In the genomic region with DNA sequence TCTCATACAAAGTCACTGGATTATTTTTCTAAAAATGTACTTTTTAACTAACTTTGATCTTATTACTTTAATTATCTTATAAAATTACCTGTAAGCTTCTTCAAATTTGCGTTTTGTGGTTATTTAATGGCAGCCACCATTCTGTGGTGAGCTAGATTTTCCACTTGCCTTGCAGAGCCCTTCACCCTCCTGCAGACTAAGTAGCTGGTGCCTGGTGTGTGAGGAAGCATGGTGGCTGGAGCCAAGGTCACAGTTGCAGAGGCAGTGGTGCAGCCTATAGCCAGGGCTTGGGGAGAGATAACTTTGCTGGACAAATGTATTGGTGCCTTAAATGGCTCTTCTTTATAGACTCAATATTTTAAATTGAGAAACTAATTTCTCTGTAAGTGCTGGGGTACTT, we compare ENCODE assay signal across 23 cellular contexts. TPM values are rescaled to one million over a fixed set of nuclear protein-coding genes. Genes with fewer than 3 reads are reported as not detected.
DNase-seq lines count a peak whose midpoint lies in the region; ATAC-seq and TF ChIP-seq lines count a peak whose summit lies in the region.
"Had no signal": no experiment of that assay in that cellular context is flagged by ENCODE, and none has a peak within 500 bp of the region (broad histone marks: within the 10 kb centered on the region; RNA-seq: fewer than 3 reads in every experiment).

No MANE protein-coding gene starts in this region.

- H3K4me2 ChIP-seq in Karpas-422 (ENCODE audit: low read depth, low read length, poor library complexity, severe bottlenecking) (no peak overlapping the region), OCI-LY7 (ENCODE audit: low read length) (no peak overlapping the region)
- H3K4me2 ChIP-seq: GM23338 had no signal

- H3K27me3 ChIP-seq in Karpas-422 (ENCODE audit: low read length), result no peaks in the 10 kb centered on the region

- H3K4me3 ChIP-seq in Karpas-422 (ENCODE audit: low read length) (no peak overlapping the region), OCI-LY7 (ENCODE audit: low read depth, low read length, poor library complexity, severe bottlenecking) (no peak overlapping the region)
- H3K4me3 ChIP-seq: GM23338 had no signal

- ATAC-seq in activated CD8-positive, alpha-beta T cell treated with anti-CD3 and anti-CD28 coated beads for 36 hours, result no peak
- ATAC-seq in activated CD8-positive, alpha-beta T cell treated with anti-CD3 and anti-CD28 coated beads, Interleukin-2, amount 10 ng/mL, durations not matched to agents 7 days and 5 days, result no peak
- ATAC-seq in HG02759 (IDR thresholded peaks at IDR 0.05; ENCODE audit: unreplicated experiment) (no peak), HG03039 (IDR thresholded peaks at IDR 0.05; ENCODE audit: unreplicated experiment) (no peak)
- ATAC-seq: GM23338, HCT116 had no signal

- no peak for TF ChIP-seq CTCF in activated CD8-positive, alpha-beta T cell treated with anti-CD3 and anti-CD28 coated beads for 36 hours (IDR thresholded peaks at IDR 0.05)
- no peak for TF ChIP-seq CTCF in OCI-LY7 (conservative IDR thresholded peaks at IDR 0.05; ENCODE audit: low read length)

- CTCF ChIA-PET in activated CD8-positive, alpha-beta T cell treated with anti-CD3 and anti-CD28 coated beads for 36 hours (lab: Charles Lee), result interaction anchor here (0.7 to 1.9 kb wide), 5 partner anchors 10 to 162 kb away, joined by 3 to 5 read pairs (median 4); no protein-coding TSS in a partner anchor
- CTCF ChIA-PET in activated CD8-positive, alpha-beta T cell treated with anti-CD3 and anti-CD28 coated beads, Interleukin-2, amount 10 ng/mL, durations not matched to agents 7 days and 5 days (lab: Charles Lee), result interaction anchor here (0.9 to 1.8 kb wide), 4 partner anchors 10 to 40 kb away, joined by 3 to 4 read pairs (median 4); no protein-coding TSS in a partner anchor
- CTCF ChIA-PET in OCI-LY7 (lab: Charles Lee; ENCODE audit: unreplicated experiment), result no interaction called here

- no TSS peak for BruUV-seq in OCI-LY7 (replicated peaks; lab: Mats Ljungman, UMichigan)

- 0 out of 2 replicates have a peak overlapping the region, but pooled peaks have one; percentile 54 for H2AFZ ChIP-seq in Karpas-422 (ENCODE audit: low read length)
- H2AFZ ChIP-seq in OCI-LY7 (ENCODE audit: low read length), result peak overlapping the region; percentile 30; the same call in 1 of the 2 replicates
- H2AFZ ChIP-seq: GM23338 had no signal

- peaks cover 14% of the 10 kb centered on the region for H3K9me3 Mint-ChIP-seq in activated CD8-positive, alpha-beta T cell treated with anti-CD3 and anti-CD28 coated beads for 36 hours
- peaks cover 18% of the 10 kb centered on the region for H3K9me3 Mint-ChIP-seq in activated CD8-positive, alpha-beta T cell treated with anti-CD3 and anti-CD28 coated beads, Interleukin-2, amount 10 ng/mL, durations not matched to agents 7 days and 5 days (ENCODE audit: insufficient read depth)

- peaks cover 12% of the 10 kb centered on the region for H3K4me1 Mint-ChIP-seq in activated CD8-positive, alpha-beta T cell treated with anti-CD3 and anti-CD28 coated beads for 36 hours (ENCODE audit: low read depth)
- peaks cover 5% of the 10 kb centered on the region for H3K4me1 Mint-ChIP-seq in activated CD8-positive, alpha-beta T cell treated with anti-CD3 and anti-CD28 coated beads, Interleukin-2, amount 10 ng/mL, durations not matched to agents 7 days and 5 days (ENCODE audit: low read depth)

- H3K4me3 Mint-ChIP-seq in activated CD8-positive, alpha-beta T cell treated with anti-CD3 and anti-CD28 coated beads for 36 hours, result no peak overlapping the region
- no peak overlapping the region for H3K4me3 Mint-ChIP-seq in activated CD8-positive, alpha-beta T cell treated with anti-CD3 and anti-CD28 coated beads, Interleukin-2, amount 10 ng/mL, durations not matched to agents 7 days and 5 days
- H3K4me3 Mint-ChIP-seq: GM23338, H9 had no signal

- DNase-seq in NOMO-1 treated with DMSO at 0.1 percent for 48 hours (lab: John Stamatoyannopoulos, UW; ENCODE audit: unreplicated experiment) (peak; percentile 14), NOMO-1 (lab: John Stamatoyannopoulos, UW; ENCODE audit: unreplicated experiment in 2 of 2) (no peak), Karpas-422 (peak; percentile 48), OCI-LY7 (ENCODE audit: low spot score) (no peak)
- DNase-seq in activated CD8-positive, alpha-beta T cell treated with anti-CD3 and anti-CD28 coated beads for 36 hours, result peak; percentile 38
- no peak for DNase-seq in activated CD8-positive, alpha-beta T cell treated with anti-CD3 and anti-CD28 coated beads, Interleukin-2, amount 10 ng/mL, durations not matched to agents 7 days and 5 days
- DNase-seq: C1 segment of cervical spinal cord; Calu3; CD4-positive, alpha-beta memory T cell; COR-L47; DMS53; DMS79 treated with DMSO at 0.1 percent for 48 hours; GF-D8; H9 had no signal

- H3K79me2 ChIP-seq in Karpas-422 (ENCODE audit: low read length), result no peaks in the 10 kb centered on the region
- no peaks in the 10 kb centered on the region for H3K79me2 ChIP-seq in OCI-LY7 (ENCODE audit: insufficient read depth, low read depth, low read length)

- POLR2A ChIA-PET in activated CD8-positive, alpha-beta T cell treated with anti-CD3 and anti-CD28 coated beads for 36 hours (lab: Charles Lee), result interaction anchor here (1.3 kb wide), 1 partner anchor 90 kb away, joined by 3 read pairs; no protein-coding TSS in a partner anchor
- POLR2A ChIA-PET in activated CD8-positive, alpha-beta T cell treated with anti-CD3 and anti-CD28 coated beads, Interleukin-2, amount 10 ng/mL, durations not matched to agents 7 days and 5 days (lab: Charles Lee), result no interaction called here
- POLR2A ChIA-PET in OCI-LY7 (lab: Charles Lee), result interaction anchor here (0.7 to 1.4 kb wide), 3 partner anchors 13 to 36 kb away, joined by 3 to 5 read pairs (median 4); no protein-coding TSS in a partner anchor

- H3K27ac Mint-ChIP-seq in activated CD8-positive, alpha-beta T cell treated with anti-CD3 and anti-CD28 coated beads for 36 hours, result no peak overlapping the region
- H3K27ac Mint-ChIP-seq in activated CD8-positive, alpha-beta T cell treated with anti-CD3 and anti-CD28 coated beads, Interleukin-2, amount 10 ng/mL, durations not matched to agents 7 days and 5 days, result no peak overlapping the region
- H3K27ac Mint-ChIP-seq: CD4-positive, alpha-beta memory T cell; GM23338; H9 had no signal

- H3K4me1 ChIP-seq in Karpas-422 (ENCODE audit: low read length), result peaks cover 4% of the 10 kb centered on the region
- peaks cover 21% of the 10 kb centered on the region for H3K4me1 ChIP-seq in OCI-LY7 (ENCODE audit: insufficient read depth, low read length, poor library complexity, severe bottlenecking)

- H4K20me1 ChIP-seq in Karpas-422 (ENCODE audit: insufficient read depth, low read depth, low read length) (no peaks in the 10 kb centered on the region), OCI-LY7 (ENCODE audit: insufficient read depth, low read length) (no peaks in the 10 kb centered on the region)

- no peaks in the 10 kb centered on the region for H3K27me3 Mint-ChIP-seq in activated CD8-positive, alpha-beta T cell treated with anti-CD3 and anti-CD28 coated beads for 36 hours
- no peaks in the 10 kb centered on the region for H3K27me3 Mint-ChIP-seq in activated CD8-positive, alpha-beta T cell treated with anti-CD3 and anti-CD28 coated beads, Interleukin-2, amount 10 ng/mL, durations not matched to agents 7 days and 5 days (ENCODE audit: low read depth)
- H3K27me3 Mint-ChIP-seq: CD4-positive, alpha-beta memory T cell had no signal

- H3K36me3 ChIP-seq in Karpas-422 (ENCODE audit: insufficient read depth, low read length), result no peaks in the 10 kb centered on the region
- no peaks in the 10 kb centered on the region; the same call in 1 of the 2 replicates for H3K36me3 ChIP-seq in OCI-LY7 (ENCODE audit: insufficient read depth, low read length)

- intact Hi-C loops in activated CD8-positive, alpha-beta T cell treated with anti-CD3 and anti-CD28 coated beads for 36 hours (cut with micrococcal nuclease), result no loop called here
- intact Hi-C loops in OCI-LY7 (cut with micrococcal nuclease; ENCODE audit: unreplicated experiment), result no loop called here

- H3K9me2 ChIP-seq in Karpas-422 (replicated peaks; ENCODE audit: insufficient read depth, low read length), result no peaks in the 10 kb centered on the region
- no peaks in the 10 kb centered on the region for H3K9me2 ChIP-seq in OCI-LY7 (ENCODE audit: insufficient read depth, low read length)

- no peak overlapping the region for H3K9ac ChIP-seq in Karpas-422 (ENCODE audit: low read length)

- no peak overlapping the region for H3K27ac ChIP-seq in Karpas-422 (ENCODE audit: low read length)
- H3K27ac ChIP-seq in OCI-LY7 (ENCODE audit: low read depth, low read length, poor library complexity, severe bottlenecking), result no peak overlapping the region

- H3K9me3 ChIP-seq in Karpas-422 (ENCODE audit: low read length) (no peaks in the 10 kb centered on the region), OCI-LY7 (ENCODE audit: low read length) (peaks cover 23% of the 10 kb centered on the region; the same call in 1 of the 2 replicates)

- H3K36me3 Mint-ChIP-seq in activated CD8-positive, alpha-beta T cell treated with anti-CD3 and anti-CD28 coated beads for 36 hours (ENCODE audit: low read depth), result peaks cover 12% of the 10 kb centered on the region
- peaks cover 19% of the 10 kb centered on the region for H3K36me3 Mint-ChIP-seq in activated CD8-positive, alpha-beta T cell treated with anti-CD3 and anti-CD28 coated beads, Interleukin-2, amount 10 ng/mL, durations not matched to agents 7 days and 5 days (ENCODE audit: low read depth)

RNA-seq across cellular contexts. Expression of a gene that starts 11.2 kb away (rescaled TPM):
- total RNA-seq in activated CD8-positive, alpha-beta T cell treated with anti-CD3 and anti-CD28 coated beads for 36 hours, result 10 to 100 TPM; 18.1 to 20.1 TPM
- total RNA-seq in activated CD8-positive, alpha-beta T cell treated with anti-CD3 and anti-CD28 coated beads, Interleukin-2, amount 10 ng/mL, durations not matched to agents 7 days and 5 days, result 10 to 100 TPM; 14.0 to 15.4 TPM
- total RNA-seq in Karpas-422 (2014; rRNA removed; shearing (Covaris generic); ENCODE audit: low replicate concordance), result 14.4 and 29.4 TPM in 2 replicates
- total RNA-seq in OCI-LY7 (2014; rRNA removed; shearing (Covaris generic)), result 23.3 and 23.4 TPM in 2 replicates
- total RNA-seq in OCI-LY7 (2022), result 22.2 and 28.8 TPM in 2 replicates
- total RNA-seq: A172, A673, Calu3, Daoy, G401, GM23338, H4, H9 had no signal

RNA-seq across cellular contexts. Expression of a gene that starts 56.4 kb away (rescaled TPM):
- 10 to 100 TPM; 65.9 to 67.8 TPM for total RNA-seq in activated CD8-positive, alpha-beta T cell treated with anti-CD3 and anti-CD28 coated beads for 36 hours
- 10 to 100 TPM; 48.5 to 50.1 TPM for total RNA-seq in activated CD8-positive, alpha-beta T cell treated with anti-CD3 and anti-CD28 coated beads, Interleukin-2, amount 10 ng/mL, durations not matched to agents 7 days and 5 days
- total RNA-seq in Karpas-422 (2014; rRNA removed; shearing (Covaris generic); ENCODE audit: low replicate concordance), result 0.30 and 1.1 TPM in 2 replicates
- total RNA-seq in OCI-LY7 (2014; rRNA removed; shearing (Covaris generic)), result 0.32 and 0.36 TPM in 2 replicates
- 0.42 and 0.72 TPM in 2 replicates for total RNA-seq in OCI-LY7 (2022)
- total RNA-seq: Calu3, Daoy, G401, GM23338, H4, H9 had no signal

Comparison
In these comparisons a context has a peak if more than half of its experiments do, and no peak if none do; other contexts are left out.
1. DNase-seq: peak in NOMO-1 treated with DMSO at 0.1 percent for 48 hours (single experiment), activated CD8-positive, alpha-beta T cell treated with anti-CD3 and anti-CD28 coated beads for 36 hours (single experiment) and Karpas-422 (single experiment); none in NOMO-1 (0 of 2), activated CD8-positive, alpha-beta T cell treated with anti-CD3 and anti-CD28 coated beads, Interleukin-2, amount 10 ng/mL, durations not matched to agents 7 days and 5 days (single experiment) and OCI-LY7 (single experiment).
2. RNA of a gene that starts 56.4 kb away (total RNA-seq): 65.9 to 67.8 TPM in activated CD8-positive, alpha-beta T cell treated with anti-CD3 and anti-CD28 coated beads for 36 hours and 48.5 to 50.1 TPM in activated CD8-positive, alpha-beta T cell treated with anti-CD3 and anti-CD28 coated beads, Interleukin-2, amount 10 ng/mL, durations not matched to agents 7 days and 5 days; 0.32 to 0.72 TPM in OCI-LY7 and 0.30 to 1.1 TPM in Karpas-422; every median in the first group is over 10 times any median in the second.